ENCODE assay signal across 24 cellular contexts in genomic region chr3:142450881-142451280, GRCh38.
"Had no signal": no experiment of that assay in that cellular context is flagged by ENCODE, and none has a peak within 500 bp of the region (broad histone marks: within the 10 kb centered on the region; RNA-seq: fewer than 3 reads in every experiment).

No MANE protein-coding gene starts in this region.

- H3K4me3 ChIP-seq: MG63 had no signal

- FAIRE-seq: HepG2 had no signal

- H3K27ac ChIP-seq: RWPE1 had no signal

- ATAC-seq: HepG2, Panc1, PC-3 had no signal

- H3K27me3 ChIP-seq: MG63 had no signal

- H3K9me3 ChIP-seq: MG63, SK-N-SH had no signal

- DNase-seq: IMR-90, Karpas-422, KG1, MG63, NCI-H1092, NCI-H1105 treated with DMSO at 0.1 percent for 48 hours, NCI-H1417 treated with DMSO at 0.1 percent for 48 hours, NCI-H146, NCI-H1694 treated with DMSO at 0.1 percent for 48 hours, NCI-H1930, NCI-H2081, NCI-H2171, NCI-H226, NCI-H510A, NCI-H524 treated with DMSO at 0.1 percent for 48 hours, NCI-H69, NCI-H774, PC-3, SHP77, SK-N-SH, SW 1271 had no signal
